In the genomic region with DNA sequence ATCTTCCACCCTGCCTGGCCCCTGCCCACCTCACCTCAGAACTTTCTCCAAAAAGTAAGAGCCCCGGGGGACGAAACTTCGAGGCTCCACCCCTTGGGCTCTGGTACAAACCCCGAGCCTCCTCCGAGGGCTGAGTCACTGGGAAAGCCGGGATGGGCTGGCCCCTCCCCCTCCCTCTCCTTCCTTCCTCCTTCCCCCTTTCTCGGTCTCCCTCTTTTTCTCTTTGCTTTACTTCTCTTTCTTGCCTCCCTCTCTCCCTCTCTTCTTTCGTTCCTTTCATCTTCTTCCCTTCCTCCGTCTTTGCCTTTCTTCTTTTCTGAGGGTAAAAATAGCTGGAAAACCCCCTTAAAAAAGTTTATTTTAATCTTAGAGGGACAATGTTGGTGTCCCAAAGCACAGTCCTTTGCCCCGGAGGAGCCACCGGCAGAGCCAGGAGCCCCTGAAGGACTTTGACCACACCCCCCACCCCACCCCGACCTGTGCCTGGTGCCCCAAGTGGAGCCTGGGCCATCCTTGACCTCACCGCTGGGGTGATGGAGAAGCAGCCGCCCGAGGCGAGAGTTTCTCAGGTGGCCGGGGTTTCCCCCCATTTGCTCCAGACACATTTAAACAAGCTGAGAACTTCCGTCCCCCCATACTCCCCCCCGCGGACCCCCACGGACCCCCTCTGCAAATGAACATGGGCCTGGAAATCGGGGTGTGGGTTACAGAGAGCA, we compare ENCODE assay signal across 1 cellular context.
A peak's percentile ranks its signal among the peaks of the same experiment; 100 is the strongest.
TF ChIP-seq lines count a peak whose summit lies in the region.

No MANE protein-coding gene starts in this region.

TF ChIP-seq in endothelial cell of umbilical vein, 7 proteins besides CTCF, POLR2A, EP300 and RAD21:
- TF ChIP-seq, protein P1, sequence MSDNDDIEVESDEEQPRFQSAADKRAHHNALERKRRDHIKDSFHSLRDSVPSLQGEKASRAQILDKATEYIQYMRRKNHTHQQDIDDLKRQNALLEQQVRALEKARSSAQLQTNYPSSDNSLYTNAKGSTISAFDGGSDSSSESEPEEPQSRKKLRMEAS (IDR thresholded peaks at IDR 0.05; ENCODE audit: insufficient read depth, insufficient read length): no peak
- peak; percentile 65 for TF ChIP-seq FOS (IDR thresholded peaks at IDR 0.05; ENCODE audit: borderline replicate concordance, insufficient read depth, low read length)
TF ChIP-seq in endothelial cell of umbilical vein: peak in this region for 1.
